Comparison of ENCODE assay signal across 8 cellular contexts in the genomic region with DNA sequence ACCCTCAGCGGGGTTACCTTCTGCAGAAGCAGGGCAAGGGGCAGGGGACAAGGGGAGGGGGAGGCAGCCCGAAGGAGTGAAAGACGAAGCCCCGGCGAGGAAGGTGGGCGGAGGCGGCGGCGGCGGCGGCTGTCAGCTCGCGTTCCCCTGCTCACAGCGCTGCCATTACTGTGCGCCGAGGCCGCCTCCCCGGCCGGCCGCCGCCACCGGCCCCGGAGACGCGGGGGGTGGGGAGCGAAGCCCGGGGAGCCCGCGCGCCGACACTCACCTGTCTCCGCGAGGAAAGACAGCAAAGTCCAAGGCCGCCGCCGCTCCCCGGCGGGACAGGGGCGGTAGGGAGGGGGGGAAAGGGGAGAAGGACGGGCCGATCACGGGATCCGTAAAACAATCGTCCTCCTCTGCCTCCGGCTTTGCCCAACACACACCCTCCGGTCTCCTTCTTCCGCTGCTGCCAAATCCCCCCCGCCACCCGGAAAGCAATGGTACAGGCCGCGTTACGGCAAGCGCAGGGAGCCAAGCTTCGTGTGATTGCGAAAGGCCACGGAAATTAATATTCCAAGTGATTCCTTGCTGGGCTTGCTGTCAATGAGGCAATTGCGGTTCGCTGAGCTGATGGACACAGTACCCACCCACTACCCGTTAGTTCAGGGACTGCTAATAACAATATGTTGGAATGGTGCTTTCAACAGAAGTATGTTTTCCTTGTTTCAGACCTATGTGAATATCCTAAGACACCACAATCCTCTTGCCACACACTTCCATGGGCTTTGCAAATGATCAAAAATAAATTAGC. TPM values are rescaled to one million over a fixed set of nuclear protein-coding genes. Genes with fewer than 3 reads are reported as not detected.
DNase-seq lines count a peak whose midpoint lies in the region; ATAC-seq and TF ChIP-seq lines count a peak whose summit lies in the region.

CUL2 (minus strand) TSS at position 180 of the 793 bp plus-strand sequence. CDS start 19,024 bp downstream, outside the sequence.

- H3K36me3 ChIP-seq in H7 (replicated peaks; ENCODE audit: control insufficient read depth, insufficient read depth, low read length) (no peaks in the 10 kb centered on the region), Loucy (ENCODE audit: insufficient read depth, low read length) (no peaks in the 10 kb centered on the region), RWPE2 (ENCODE audit: low read depth) (peaks cover 12% of the 10 kb centered on the region)

- H3K4me2 ChIP-seq in Loucy (ENCODE audit: low read depth, low read length, poor library complexity, severe bottlenecking) = peak within 1 kb of the TSS; percentile 93

- H4K20me1 ChIP-seq in Loucy (ENCODE audit: insufficient read depth, low read length, poor library complexity, severe bottlenecking) = peaks cover 26% of the 10 kb centered on the region

- no peaks in the 10 kb centered on the region for H3F3A ChIP-seq in Loucy (ENCODE audit: low read depth)

- no peaks in the 10 kb centered on the region for H3K27me3 Mint-ChIP-seq in nephron (ENCODE audit: low read depth)

- H3K79me2 ChIP-seq in Loucy (ENCODE audit: insufficient read depth, low read length) = peaks cover 48% of the 10 kb centered on the region

- H3K9me2 ChIP-seq in Loucy (replicated peaks; ENCODE audit: low read depth, low read length) = no peaks in the 10 kb centered on the region

- no peaks in the 10 kb centered on the region for H3K9me3 Mint-ChIP-seq in nephron

- H3K27ac ChIP-seq in RWPE2 (ENCODE audit: poor library complexity, severe bottlenecking) = peak within 1 kb of the TSS; percentile 48

- H3K4me1 ChIP-seq in Loucy (ENCODE audit: insufficient read depth, low read length, poor library complexity, severe bottlenecking) (peaks cover 40% of the 10 kb centered on the region), RWPE2 (ENCODE audit: insufficient read depth, poor library complexity, severe bottlenecking) (peaks cover 14% of the 10 kb centered on the region)

- DNase-seq in ELF-1 (ENCODE audit: low read depth, low spot score) = peak; percentile 92
- peak; percentile 95 for DNase-seq in H7
- peak; percentile 89 for DNase-seq in RWPE2 (ENCODE audit: low spot score)
- peak; percentile 91 for DNase-seq in activated effector memory CD4-positive, alpha-beta T cell treated with Interleukin-2 at 50 U/mL for 16 hours
- DNase-seq in fibroblast of the aortic adventitia (ENCODE audit: low read depth) = peak; percentile 97
- DNase-seq in stimulated activated naive CD8-positive, alpha-beta T cell treated with anti-CD3 and anti-CD28 coated beads, Interleukin-15, Interleukin-2, amounts not matched to agents 100 U/mL and 50 U/mL, for 24 hours = peak; percentile 92

- peak within 1 kb of the TSS; percentile 92 to 99 (median 98) for H3K4me3 Mint-ChIP-seq in nephron

- H3K9me3 ChIP-seq in Loucy (ENCODE audit: insufficient read depth, low read depth, low read length) (no peaks in the 10 kb centered on the region), RWPE2 (ENCODE audit: severe bottlenecking) (no peaks in the 10 kb centered on the region)

- H3K9ac ChIP-seq in Loucy (ENCODE audit: low read depth, low read length, poor library complexity, severe bottlenecking) = peak within 1 kb of the TSS; percentile 84

- ATAC-seq in RWPE2 (ENCODE audit: low read depth) = peak; percentile 94
- ATAC-seq in stimulated activated naive CD8-positive, alpha-beta T cell treated with anti-CD3 and anti-CD28 coated beads, Interleukin-15, Interleukin-2, amounts not matched to agents 100 U/mL and 50 U/mL, for 24 hours = peak; percentile 96

- H3K36me3 Mint-ChIP-seq in nephron (ENCODE audit: low read depth) = peaks cover 21% of the 10 kb centered on the region

- H3K4me1 Mint-ChIP-seq in nephron = peaks cover 32% of the 10 kb centered on the region

- peak within 1 kb of the TSS; percentile 98 for H2AFZ ChIP-seq in Loucy (ENCODE audit: low read length)

- peak within 1 kb of the TSS; percentile 88 for H3K4me3 ChIP-seq in H7 (ENCODE audit: insufficient read depth, low read depth, low read length)
- peak within 1 kb of the TSS; percentile 86 for H3K4me3 ChIP-seq in Loucy (ENCODE audit: low read length, poor library complexity, severe bottlenecking)
- peak within 1 kb of the TSS; percentile 88 for H3K4me3 ChIP-seq in RWPE2 (ENCODE audit: severe bottlenecking)
- peak within 1 kb of the TSS; percentile 81 for H3K4me3 ChIP-seq in fibroblast of the aortic adventitia (ENCODE audit: low read depth, low read length)

- H3K27me3 ChIP-seq in H7 (ENCODE audit: control insufficient read depth, insufficient read depth, low read length) (no peaks in the 10 kb centered on the region), Loucy (ENCODE audit: insufficient read depth, low read length, poor library complexity, severe bottlenecking) (no peaks in the 10 kb centered on the region), RWPE2 (ENCODE audit: insufficient read depth, poor library complexity, severe bottlenecking) (no peaks in the 10 kb centered on the region)

- H3K27ac Mint-ChIP-seq in nephron = peak within 1 kb of the TSS; percentile 95 to 99 (median 97)

- no peak for TF ChIP-seq CTCF in Loucy (conservative IDR thresholded peaks at IDR 0.05; ENCODE audit: low read length)
- no peak for TF ChIP-seq CTCF in RWPE2 (IDR thresholded peaks at IDR 0.05; ENCODE audit: poor library complexity, severe bottlenecking)
- TF ChIP-seq CTCF in fibroblast of the aortic adventitia (IDR thresholded peaks at IDR 0.05; ENCODE audit: insufficient read depth, low read length) = no peak
- no peak for TF ChIP-seq CTCF in nephron (IDR thresholded peaks at IDR 0.05; ENCODE audit: unreplicated experiment in 3 of 3)

RNA-seq across cellular contexts. Expression of gene CUL2, which starts in this region (rescaled TPM):
- total RNA-seq in H7 (2014; rRNA removed; shearing (Covaris generic)) = 27.1 and 32.4 TPM in 2 replicates
- total RNA-seq in fibroblast of the aortic adventitia (ENCODE audit: low replicate concordance) = 28.1 and 34.1 TPM in 2 replicates

Comparison
In these comparisons a context has a peak if more than half of its experiments do, and no peak if none do; other contexts are left out.
1. Peak in every context shown above with its lines: DNase-seq, ATAC-seq, H3K4me3 ChIP-seq and H3K27ac ChIP-seq.